ENCODE assay signal across 8 cellular contexts in the genomic region with DNA sequence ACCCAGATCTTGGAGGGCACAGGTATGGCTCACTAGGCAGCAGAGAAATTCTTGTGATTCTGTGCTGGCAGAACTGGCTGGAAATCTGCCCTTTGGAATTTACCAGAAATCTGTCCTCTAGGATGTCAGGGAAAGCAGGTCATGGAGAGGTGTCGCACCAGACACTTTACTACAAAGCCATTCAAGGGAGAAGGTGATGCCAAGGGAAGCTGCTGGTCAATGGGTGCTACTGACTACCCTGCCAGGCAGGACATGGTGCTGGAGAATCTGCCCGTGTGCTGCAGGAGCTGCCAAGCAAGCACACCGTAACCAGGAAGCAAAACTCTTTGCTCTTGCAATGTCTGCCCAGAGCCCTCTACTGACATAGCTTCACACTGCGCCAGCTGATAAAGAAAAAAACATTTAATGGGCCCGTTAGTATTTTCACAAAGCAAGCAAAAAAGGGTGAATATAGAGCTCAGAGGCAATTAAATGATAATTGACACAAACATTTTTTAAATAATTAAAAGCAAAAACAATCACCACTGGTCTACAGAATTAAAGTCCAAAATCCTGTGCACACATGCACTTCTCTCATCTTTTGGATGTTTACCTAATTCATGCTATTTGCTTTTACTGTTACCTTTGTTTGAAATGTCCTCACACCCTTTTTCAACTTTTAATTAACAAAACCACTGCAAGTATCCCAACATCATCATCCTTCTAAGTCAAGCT. TPM values are rescaled to one million over a fixed set of nuclear protein-coding genes. Genes with fewer than 3 reads are reported as not detected.
A peak's percentile ranks its signal among the peaks of the same experiment; 100 is the strongest.
DNase-seq lines count a peak whose midpoint lies in the region; ATAC-seq, FAIRE-seq and TF ChIP-seq lines count a peak whose summit lies in the region.
"Had no signal": no experiment of that assay in that cellular context is flagged by ENCODE, and none has a peak within 500 bp of the region (broad histone marks: within the 10 kb centered on the region; RNA-seq: fewer than 3 reads in every experiment).

No MANE protein-coding gene starts in this region.

- no peak overlapping the region for H4K91ac ChIP-seq in H1 (replicated peaks; ENCODE audit: insufficient read length, low read length)

- H2AFZ ChIP-seq in H1 (ENCODE audit: low read length) (peak overlapping the region; percentile 98), neural progenitor cell (replicated peaks) (peak overlapping the region; percentile 87)

- no peaks in the 10 kb centered on the region for H3K9me3 Mint-ChIP-seq in neural progenitor cell
- H3K9me3 Mint-ChIP-seq: activated naive CD4-positive, alpha-beta T cell treated with anti-CD3 and anti-CD28 coated beads, Interleukin-2, amount 50 U/mL, for 24 hours had no signal

- H3K27me3 ChIP-seq in Panc1 (ENCODE audit: control insufficient read depth, insufficient read depth, low read length) = no peaks in the 10 kb centered on the region; the same call in 1 of the 2 replicates
- no peaks in the 10 kb centered on the region for H3K27me3 ChIP-seq in H1 (replicated peaks in 1 of 4; ENCODE audit: control insufficient read depth in 3 of 4, extremely low read depth in 1 of 4, insufficient read depth in 3 of 4, low read length in 3 of 4)
- H3K27me3 ChIP-seq in neural progenitor cell = no peaks in the 10 kb centered on the region

- WGBS in H1 (ENCODE audit: extremely low coverage in 1 of 2, insufficient coverage in 1 of 2, insufficient read length in 1 of 2, insufficient replicate concordance in 2 of 2, low coverage in 1 of 2, low lambda C conversion rate in 2 of 2, missing lambda C conversion rate in 1 of 2), 2 experiments = 57% methylated on average over 5 of the region's 5 CpGs; no CpG with 5 or more reads in 1 of the 2 experiments

- TF ChIP-seq POLR2A in H1 (IDR thresholded peaks at IDR 0.05; ENCODE audit: control extremely low read depth in 1 of 2, low read depth in 2 of 2, low read length in 2 of 2) = 0 out of 3 replicates have a peak, but pooled peaks of 1 of the 2 experiments have one; percentile 25

- H3K79me1 ChIP-seq in H1 (ENCODE audit: low read depth, low read length) = no peaks in the 10 kb centered on the region

- H3K23ac ChIP-seq in H1 (ENCODE audit: insufficient read length) = no peak overlapping the region

- POLR2A ChIA-PET in Panc1 (lab: Charles Lee) (interaction anchor here (0.6 kb wide), 1 partner anchor 106 kb away, joined by 6 read pairs; no protein-coding TSS in a partner anchor), H1 (lab: Charles Lee; ENCODE audit: partially characterized antibody) (no interaction called here)

- in situ Hi-C loops in Panc1 (cut with HindIII; ENCODE audit: low pct_unique_long_range_greater_than_20kb, low sequenced_read_pairs) = no loop called here

- H3F3A ChIP-seq in neural progenitor cell (ENCODE audit: low read depth) = peaks cover 3% of the 10 kb centered on the region

- 0 out of 2 replicates have a peak overlapping the region, but pooled peaks have one; percentile 73 for H4K8ac ChIP-seq in H1 (ENCODE audit: extremely low read depth, insufficient read depth, low read length)

- peak; percentile 82 for TF ChIP-seq CTCF in Panc1 (IDR thresholded peaks at IDR 0.05)
- peak; percentile 35 to 69 (median 67) for TF ChIP-seq CTCF in H1 (IDR thresholded peaks at IDR 0.05; ENCODE audit: control extremely low read depth in 1 of 3, insufficient read depth in 1 of 3, low read depth in 1 of 3, low read length in 3 of 3)
- TF ChIP-seq CTCF in neural progenitor cell (IDR thresholded peaks at IDR 0.05) = peak; percentile 54

- no peak overlapping the region for H2BK20ac ChIP-seq in H1 (ENCODE audit: low read length)

- no peaks in the 10 kb centered on the region for H3K36me3 ChIP-seq in Panc1 (ENCODE audit: control insufficient read depth, insufficient read depth, low read length)
- H3K36me3 ChIP-seq in H1 (ENCODE audit: control insufficient read depth in 2 of 4, insufficient read depth in 4 of 4, low read length in 3 of 4) = no peaks in the 10 kb centered on the region
- no peaks in the 10 kb centered on the region for H3K36me3 ChIP-seq in neural progenitor cell

- CTCF ChIA-PET in Panc1 (lab: Charles Lee) (interaction anchor here (0.6 to 0.7 kb wide), 4 partner anchors 19 to 295 kb away, joined by 3 to 4 read pairs (median 3); no protein-coding TSS in a partner anchor), H1 (lab: Charles Lee; ENCODE audit: partially characterized antibody) (interaction anchor here (0.6 to 2.6 kb wide), 12 partner anchors 10 to 400 kb away, joined by 3 to 13 read pairs (median 4); no protein-coding TSS in a partner anchor)

- no peak for TF ChIP-seq EP300 in H1 (IDR thresholded peaks at IDR 0.05; ENCODE audit: borderline replicate concordance in 1 of 2, low read depth in 2 of 2, low read length in 2 of 2)

- H3K14ac ChIP-seq in H1 (ENCODE audit: insufficient read length) = no peak overlapping the region

- peak; percentile 75 for ATAC-seq in GM19455 (IDR thresholded peaks at IDR 0.05; ENCODE audit: unreplicated experiment)
- ATAC-seq in Panc1 = peak; percentile 96

- H3K23me2 ChIP-seq in H1 (ENCODE audit: low read depth, low read length) = no peaks in the 10 kb centered on the region

- DNase-seq in EL (peak; percentile 55), HTR-8/SVneo (ENCODE audit: insufficient read length, low spot score) (peak; percentile 72), Panc1 (ENCODE audit: low read depth, low spot score) (peak; percentile 27), H1 (ENCODE audit: low read depth in 1 of 2, low spot score in 2 of 2) (peak in 1 of 2 experiments; percentile 45), neural progenitor cell (ENCODE audit: low spot score) (peak; percentile 64)
- no peak for DNase-seq in stimulated activated CD4-positive, alpha-beta T cell treated with anti-CD3 and anti-CD28 coated beads, Interleukin-4, amount 100 ng/mL, for 4 hours

- peaks cover 2% of the 10 kb centered on the region for H3K27me3 Mint-ChIP-seq in neural progenitor cell (ENCODE audit: insufficient read depth, low read depth)

- no peak overlapping the region for H2BK5ac ChIP-seq in H1 (ENCODE audit: low read depth, low read length)

- no peaks in the 10 kb centered on the region for H3K36me3 Mint-ChIP-seq in neural progenitor cell
- H3K36me3 Mint-ChIP-seq: activated naive CD4-positive, alpha-beta T cell treated with anti-CD3 and anti-CD28 coated beads, Interleukin-2, amount 50 U/mL, for 24 hours had no signal

- peak overlapping the region; percentile 9; the same call in 1 of the 2 replicates for H3K18ac ChIP-seq in H1 (ENCODE audit: extremely low read depth, low read length)

- peak; percentile 85 for FAIRE-seq in HTR-8/SVneo (lab: Jason Lieb, UNC)
- peak; percentile 68 for FAIRE-seq in H1 (lab: Jason Lieb, UNC)

- no peak overlapping the region for H3K9ac ChIP-seq in H1 (replicated peaks in 1 of 4; ENCODE audit: extremely low read depth in 1 of 4, low read depth in 3 of 4, low read length in 3 of 4)
- H3K9ac ChIP-seq in neural progenitor cell = no peak overlapping the region

- H3K4me2 ChIP-seq in H1 (ENCODE audit: insufficient read depth in 1 of 2, low read depth in 2 of 2, low read length in 2 of 2) = no peak overlapping the region; a peak in 2 of 4 replicates
- no peak overlapping the region for H3K4me2 ChIP-seq in neural progenitor cell

- H3K27ac ChIP-seq in Panc1 (ENCODE audit: low read length) (no peak overlapping the region), H1 (ENCODE audit: low read depth, low read length) (no peak overlapping the region), neural progenitor cell (no peak overlapping the region)

- no peak overlapping the region for H2BK15ac ChIP-seq in H1 (ENCODE audit: low read length)

- H3K4me1 ChIP-seq in Panc1 (ENCODE audit: control insufficient read depth, insufficient read depth, low read length) (no peaks in the 10 kb centered on the region), H1 (replicated peaks in 1 of 4; ENCODE audit: control insufficient read depth in 3 of 4, insufficient read depth in 4 of 4, low read length in 3 of 4) (0 out of 7 replicates have a peak, but pooled peaks cover 0 to 4% (median 0%) of the 10 kb centered on the region in 4 experiments), neural progenitor cell (no peaks in the 10 kb centered on the region)

- peak overlapping the region; percentile 47 for H4K5ac ChIP-seq in H1 (ENCODE audit: insufficient read length, low read depth, low read length)

- H3K9me3 ChIP-seq in Panc1 (ENCODE audit: control insufficient read depth, insufficient read depth, low read depth, low read length) = no peaks in the 10 kb centered on the region
- H3K9me3 ChIP-seq in H1 (ENCODE audit: insufficient read depth in 2 of 2, low read depth in 1 of 2, low read length in 1 of 2) = no peaks in the 10 kb centered on the region
- no peaks in the 10 kb centered on the region for H3K9me3 ChIP-seq in neural progenitor cell (ENCODE audit: low read depth)

- intact Hi-C loops in Panc1 (cut with micrococcal nuclease; ENCODE audit: unreplicated experiment) = no loop called here

- H3K4me3 ChIP-seq in Panc1 (ENCODE audit: low read depth in 2 of 2, low read length in 2 of 2) (0 out of 4 replicates have a peak overlapping the region, but pooled peaks of 1 of the 2 experiments have one; percentile 19), H1 (ENCODE audit: extremely low read depth in 1 of 4, insufficient read depth in 2 of 4, low read depth in 3 of 4, low read length in 4 of 4) (no peak overlapping the region), neural progenitor cell (no peak overlapping the region)

- H2BK120ac ChIP-seq in H1 (replicated peaks; ENCODE audit: low read depth, low read length) = no peak overlapping the region

- H2BK12ac ChIP-seq in H1 (ENCODE audit: low read depth, low read length) = no peak overlapping the region

- H2AK5ac ChIP-seq in H1 (ENCODE audit: low read depth, low read length) = no peak overlapping the region

- H3K4ac ChIP-seq in H1 (replicated peaks; ENCODE audit: insufficient read length, low read depth, low read length) = no peak overlapping the region

- H3K56ac ChIP-seq in H1 (replicated peaks; ENCODE audit: insufficient read length, low read depth, low read length) = no peak overlapping the region

- peak; percentile 68 to 75 for TF ChIP-seq RAD21 in H1 (IDR thresholded peaks at IDR 0.05 in 1 of 2, conservative IDR thresholded peaks at IDR 0.05 in 1 of 2; ENCODE audit: low read depth in 2 of 2, low read length in 2 of 2)

- H4K20me1 ChIP-seq in H1 (replicated peaks in 1 of 2; ENCODE audit: control insufficient read depth in 1 of 2, insufficient read depth in 2 of 2, low read length in 2 of 2) = no peaks in the 10 kb centered on the region
- H4K20me1 ChIP-seq in neural progenitor cell (ENCODE audit: low read depth) = no peaks in the 10 kb centered on the region

- peak overlapping the region; percentile 22 for H3K27ac Mint-ChIP-seq in neural progenitor cell
- H3K27ac Mint-ChIP-seq: activated naive CD4-positive, alpha-beta T cell treated with anti-CD3 and anti-CD28 coated beads, Interleukin-2, amount 50 U/mL, for 24 hours had no signal

- H3K4me3 Mint-ChIP-seq in neural progenitor cell = no peak overlapping the region
- H3K4me3 Mint-ChIP-seq: activated naive CD4-positive, alpha-beta T cell treated with anti-CD3 and anti-CD28 coated beads, Interleukin-2, amount 50 U/mL, for 24 hours had no signal

- BruUV-seq in Panc1 (replicated peaks; lab: Mats Ljungman, UMichigan) = no TSS peak

- no peaks in the 10 kb centered on the region for H3K4me1 Mint-ChIP-seq in neural progenitor cell
- H3K4me1 Mint-ChIP-seq: activated naive CD4-positive, alpha-beta T cell treated with anti-CD3 and anti-CD28 coated beads, Interleukin-2, amount 50 U/mL, for 24 hours had no signal

- H3K79me2 ChIP-seq in H1 (ENCODE audit: control insufficient read depth in 1 of 2, insufficient read depth in 2 of 2, low read length in 2 of 2) = no peaks in the 10 kb centered on the region
- no peaks in the 10 kb centered on the region for H3K79me2 ChIP-seq in neural progenitor cell (ENCODE audit: low read depth)

RNA-seq across cellular contexts. Expression of a gene that starts 7.2 kb away (rescaled TPM):
- total RNA-seq in Panc1 (2021; ENCODE audit: unreplicated experiment) (36.6 TPM), neural progenitor cell (ENCODE audit: low replicate concordance) (35.4 and 52.1 TPM in 2 replicates)
- 19.0 TPM for polyA plus RNA-seq in Panc1 (2012; ENCODE audit: insufficient read length)
- total RNA-seq in H1 (2021; fragmentation: NEBNext Ultra II Directional; extraction: Animal tissue kit (Norgen Biotek cat#: 25700)) = 37.0 and 42.5 TPM in 2 replicates
- 8.6 and 10.3 TPM in 2 replicates for polyA plus RNA-seq in H1 (2011; rRNA removed)
- polyA plus RNA-seq in H1 (2011; cell fraction: cytosol; rRNA removed) = 12.3 TPM
- 9.2 TPM for polyA plus RNA-seq in H1 (2011; cell fraction: nucleus; rRNA removed)
- polyA plus RNA-seq in H1 (2012, experiment 1 of 2) = 16.9 to 26.1 TPM (median 20.0 TPM) in 4 replicates
- polyA plus RNA-seq in H1 (2012, experiment 2 of 2) = 2.6 TPM
- 15.0 TPM for polyA plus RNA-seq in H1 (2013, experiment 1 of 2)
- polyA plus RNA-seq in H1 (2013, experiment 2 of 2) = 14.4 TPM
- 23.7 and 26.4 TPM in 2 replicates for polyA minus RNA-seq in H1 (2011; rRNA and poly(A)+ RNA removed)
- 25.9 TPM for polyA minus RNA-seq in H1 (2011; cell fraction: cytosol; rRNA and poly(A)+ RNA removed)
- polyA minus RNA-seq in H1 (2011; cell fraction: nucleus; rRNA and poly(A)+ RNA removed) = 33.7 TPM

Comparison
In these comparisons a context has a peak if more than half of its experiments do, and no peak if none do; other contexts are left out.
1. DNase-seq: peak in EL (single experiment), HTR-8/SVneo (single experiment), Panc1 (single experiment) and neural progenitor cell (single experiment); none in stimulated activated CD4-positive, alpha-beta T cell treated with anti-CD3 and anti-CD28 coated beads, Interleukin-4, amount 100 ng/mL, for 4 hours (0 of 2).
2. Peak in every context shown above with its lines, with median percentiles within 50 percentile points of each other: CTCF ChIP-seq.